In the genomic region with DNA sequence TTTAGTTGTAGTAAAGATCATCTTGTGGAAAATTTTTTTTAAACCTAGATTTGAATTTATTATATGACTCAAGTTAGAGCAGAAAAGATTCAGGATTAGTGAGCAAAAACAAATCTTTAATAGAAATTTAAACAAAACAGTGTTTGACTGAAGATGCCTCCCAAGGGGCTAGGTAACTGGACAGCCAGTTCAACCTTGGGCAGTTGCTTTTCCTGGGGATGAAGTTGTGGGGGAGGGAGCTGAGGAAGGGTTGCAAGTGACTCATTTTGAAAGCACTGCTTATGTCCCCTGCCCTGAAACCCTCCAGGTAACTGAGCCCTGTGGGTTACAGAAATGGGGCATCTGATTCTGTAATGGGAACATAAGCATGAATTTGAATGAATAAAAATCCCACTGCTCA, we compare ENCODE assay signal across 8 cellular contexts. TPM values are rescaled to one million over a fixed set of nuclear protein-coding genes. Genes with fewer than 3 reads are reported as not detected.
DNase-seq lines count a peak whose midpoint lies in the region; ATAC-seq, FAIRE-seq and TF ChIP-seq lines count a peak whose summit lies in the region.

No MANE protein-coding gene starts in this region.

- H3K27ac Mint-ChIP-seq in CD4-positive, alpha-beta T cell, result peak overlapping the region; percentile 85

- no peak for FAIRE-seq in bronchial epithelial cell (lab: Jason Lieb, UNC)

- DNase-seq in CD4-positive, alpha-beta T cell, result no peak
- DNase-seq in bronchial epithelial cell (ENCODE audit: low read depth) (peak; percentile 49), ovary (no peak), NCI-H526 treated with DMSO at 0.1 percent for 48 hours (lab: John Stamatoyannopoulos, UW) (no peak)
- no peak for DNase-seq in activated CD4-positive, alpha-beta T cell treated with anti-CD3 and anti-CD28 coated beads, Interleukin-2, amount 50 U/mL, for 1 hour

- POLR2A ChIA-PET in CD4-positive, alpha-beta T cell (lab: Charles Lee), result interaction anchor here (1.2 kb wide), 1 partner anchor 102 kb away, joined by 4 read pairs; a partner anchor contains a TSS

- TF ChIP-seq CTCF in CD4-positive, alpha-beta T cell (IDR thresholded peaks at IDR 0.05), result no peak
- TF ChIP-seq CTCF in bronchial epithelial cell (IDR thresholded peaks at IDR 0.05; ENCODE audit: insufficient read depth, low read length, severe bottlenecking), result no peak
- TF ChIP-seq CTCF in ovary (IDR thresholded peaks at IDR 0.05), result no peak

- no peaks in the 10 kb centered on the region for H3K27me3 Mint-ChIP-seq in CD4-positive, alpha-beta T cell

- H3K4me1 Mint-ChIP-seq in CD4-positive, alpha-beta T cell (ENCODE audit: low read depth), result peaks cover 47% of the 10 kb centered on the region

- H3K4me3 ChIP-seq in bronchial epithelial cell (ENCODE audit: low read depth, low read length), result no peak overlapping the region
- no peak overlapping the region for H3K4me3 ChIP-seq in ovary

- H3K27ac ChIP-seq in CD4-positive, alpha-beta T cell (ENCODE audit: low read depth, low read length), result no peak overlapping the region
- no peak overlapping the region for H3K27ac ChIP-seq in ovary

- TF ChIP-seq EP300 in ovary (IDR thresholded peaks at IDR 0.05), result no peak

- TF ChIP-seq POLR2A in ovary (IDR thresholded peaks at IDR 0.05), result no peak

- intact Hi-C loops in CD4-positive, alpha-beta T cell (cut with DNase I, micrococcal nuclease), result loop anchor here in 1 of 2 experiments (5.0 kb wide), 1 partner anchor 100 kb away; a partner anchor contains a TSS
- intact Hi-C loops in ovary (cut with DNase I), result no loop called here

- no peaks in the 10 kb centered on the region for H3K9me3 Mint-ChIP-seq in CD4-positive, alpha-beta T cell

- H3K27me3 ChIP-seq in CD4-positive, alpha-beta T cell (ENCODE audit: control insufficient read depth, insufficient read depth, low read length), result no peaks in the 10 kb centered on the region
- no peaks in the 10 kb centered on the region for H3K27me3 ChIP-seq in bronchial epithelial cell (ENCODE audit: control insufficient read depth, insufficient read depth, low read length)
- H3K27me3 ChIP-seq in ovary, result no peaks in the 10 kb centered on the region

- H3K36me3 Mint-ChIP-seq in CD4-positive, alpha-beta T cell (ENCODE audit: low read depth), result no peaks in the 10 kb centered on the region

- no peaks in the 10 kb centered on the region for H3K9me3 ChIP-seq in CD4-positive, alpha-beta T cell (ENCODE audit: control insufficient read depth, low read length)
- H3K9me3 ChIP-seq in ovary, result no peaks in the 10 kb centered on the region

- H3K4me1 ChIP-seq in ovary (ENCODE audit: insufficient read depth), result no peaks in the 10 kb centered on the region

- no peak overlapping the region for H3K4me3 Mint-ChIP-seq in CD4-positive, alpha-beta T cell

- peak; percentile 19 for ATAC-seq in CD4-positive, alpha-beta T cell (ENCODE audit: poor library complexity)
- ATAC-seq in GM19455 (IDR thresholded peaks at IDR 0.05; ENCODE audit: unreplicated experiment), result peak; percentile 55
- ATAC-seq in HG03460 (IDR thresholded peaks at IDR 0.05; ENCODE audit: unreplicated experiment), result peak; percentile 70
- ATAC-seq in HG03097 (IDR thresholded peaks at IDR 0.05; ENCODE audit: low FRiP score, unreplicated experiment), result no peak

- H3K36me3 ChIP-seq in bronchial epithelial cell (ENCODE audit: control insufficient read depth, insufficient read depth, low read length) (no peaks in the 10 kb centered on the region), ovary (no peaks in the 10 kb centered on the region)

- CTCF ChIA-PET in CD4-positive, alpha-beta T cell (lab: Charles Lee), result interaction anchor here (1.2 to 4.5 kb wide), 3 partner anchors 13 to 287 kb away, joined by 4 to 22 read pairs (median 16); a partner anchor contains a TSS

RNA-seq across cellular contexts. Expression of a gene that starts 13.1 kb away (rescaled TPM):
- under 1 TPM; 0.20 to 0.22 TPM for total RNA-seq in CD4-positive, alpha-beta T cell
- total RNA-seq in bronchial epithelial cell (0.26 TPM in 2 replicates), ovary (10 to 100 TPM in 1 of 7 donors, 1 to 10 TPM in 4, under 1 TPM in 2; 0.58 to 29.8 (median 2.1) TPM)
- polyA plus RNA-seq in ovary, result under 1 TPM; 0.15 to 0.37 TPM
